ENCODE assay signal across 22 cellular contexts in the genomic region with DNA sequence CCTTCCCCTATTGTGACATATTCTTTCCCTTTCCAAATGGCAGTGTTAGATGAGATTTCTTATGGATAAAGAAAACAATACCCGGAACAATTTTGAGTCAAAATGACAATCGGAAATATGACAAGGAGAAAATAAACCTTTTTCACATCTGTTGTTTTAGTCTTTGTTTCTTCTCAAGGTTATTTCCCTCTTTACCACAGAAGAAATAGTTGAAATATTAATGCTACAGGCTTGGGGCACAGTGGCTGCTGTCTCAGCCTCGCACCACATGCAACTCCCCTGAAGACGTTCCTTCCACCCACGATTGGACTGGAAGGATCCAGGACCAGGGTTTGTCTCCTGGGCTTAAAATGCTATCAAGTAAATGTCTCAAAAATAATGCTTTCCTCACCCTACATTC.
"Had no signal": no experiment of that assay in that cellular context is flagged by ENCODE, and none has a peak within 500 bp of the region (broad histone marks: within the 10 kb centered on the region; RNA-seq: fewer than 3 reads in every experiment).

No MANE protein-coding gene starts in this region.

- H3K27ac ChIP-seq: coronary artery, neural progenitor cell, parathyroid adenoma, spleen, testis, tibial nerve, upper lobe of right lung, uterus had no signal

- H3K9ac ChIP-seq: neural progenitor cell, parathyroid adenoma had no signal

- H3K4me1 Mint-ChIP-seq: naive thymus-derived CD4-positive, alpha-beta T cell; stimulated activated memory B cell treated with anti-CD40 and anti-IgM and Interleukin-4, amounts not matched to agents 10 μg/mL and 1 μg/mL and 100 μg/mL, for 72 hours had no signal

- H3K9me3 Mint-ChIP-seq: effector memory CD8-positive, alpha-beta T cell; nephron had no signal

- H3K27me3 ChIP-seq: neural progenitor cell, testis, tibial nerve, upper lobe of right lung, uterus had no signal

- ATAC-seq: effector memory CD8-positive, alpha-beta T cell; mucosa of descending colon; naive thymus-derived CD4-positive, alpha-beta T cell; sciatic nerve; stimulated activated memory B cell treated with anti-CD40 and anti-IgM and Interleukin-4, amounts not matched to agents 10 μg/mL and 1 μg/mL and 100 μg/mL, for 72 hours; stimulated activated naive CD8-positive, alpha-beta T cell treated with anti-CD3 and anti-CD28 coated beads, Interleukin-15, Interleukin-2, amounts not matched to agents 100 U/mL and 50 U/mL, for 24 hours; upper lobe of right lung had no signal

- H3K27ac Mint-ChIP-seq: effector memory CD8-positive, alpha-beta T cell; mesothelial cell of epicardium; naive thymus-derived CD4-positive, alpha-beta T cell; neural progenitor cell; progenitor cell of endocrine pancreas; stimulated activated memory B cell treated with anti-CD40 and anti-IgM and Interleukin-4, amounts not matched to agents 10 μg/mL and 1 μg/mL and 100 μg/mL, for 72 hours had no signal

- H2AFZ ChIP-seq: neural progenitor cell, parathyroid adenoma had no signal

- H3K36me3 ChIP-seq: neural progenitor cell, spleen, tibial nerve, upper lobe of right lung, uterus had no signal

- H3K36me3 Mint-ChIP-seq: mesothelial cell of epicardium; stimulated activated memory B cell treated with anti-CD40 and anti-IgM and Interleukin-4, amounts not matched to agents 10 μg/mL and 1 μg/mL and 100 μg/mL, for 72 hours had no signal

- H3K4me3 ChIP-seq: coronary artery, mucosa of descending colon, neural progenitor cell, spleen, testis, tibial nerve, upper lobe of right lung, uterus had no signal

- DNase-seq: effector memory CD8-positive, alpha-beta T cell; mesenchymal stem cell; mucosa of descending colon; naive thymus-derived CD4-positive, alpha-beta T cell; spleen; stimulated activated CD4-positive, alpha-beta T cell treated with anti-CD3 and anti-CD28 coated beads, Interleukin-4, amount 100 ng/mL, for 4 hours; stimulated activated naive CD8-positive, alpha-beta T cell treated with anti-CD3 and anti-CD28 coated beads, Interleukin-15, Interleukin-2, amounts not matched to agents 100 U/mL and 50 U/mL, for 24 hours; substantia nigra; testis; upper lobe of right lung; uterus had no signal

- H3K9me3 ChIP-seq: mucosa of descending colon, spleen, testis, tibial nerve, upper lobe of right lung, uterus had no signal

- H3K79me2 ChIP-seq: parathyroid adenoma had no signal

- H3K4me1 ChIP-seq: parathyroid adenoma, spleen, testis, tibial nerve, upper lobe of right lung, uterus had no signal

- FAIRE-seq: frontal cortex, keratinocyte had no signal

- H3K4me3 Mint-ChIP-seq: effector memory CD8-positive, alpha-beta T cell; mesothelial cell of epicardium; naive thymus-derived CD4-positive, alpha-beta T cell; nephron; neural progenitor cell; stimulated activated memory B cell treated with anti-CD40 and anti-IgM and Interleukin-4, amounts not matched to agents 10 μg/mL and 1 μg/mL and 100 μg/mL, for 72 hours had no signal
